ENCODE assay signal across 8 cellular contexts in genomic region chr5:69369369-69370121, GRCh38. TPM values are rescaled to one million over a fixed set of nuclear protein-coding genes. Genes with fewer than 3 reads are reported as not detected.
DNase-seq lines count a peak whose midpoint lies in the region; ATAC-seq and TF ChIP-seq lines count a peak whose summit lies in the region.

Gene AK6, minus strand, starts transcription at chr5:69369520. Its CDS starts 30 bp downstream, at chr5:69369490.
Gene RAD17, plus strand, starts transcription at chr5:69369818. Its CDS starts 2,391 bp downstream, at chr5:69372209.
Gene TAF9, minus strand, starts transcription at chr5:69369520. Its CDS starts 3,783 bp downstream, at chr5:69365737.

- H3K9ac ChIP-seq in BLaER1 treated with 17β-estradiol and CSF1 and Interleukin-3, amounts not matched to agents 10 nM and 100 nM = peak within 1 kb of the TSS; percentile 96 to 99 (median 98)

- TF ChIP-seq CTCF in left lung (IDR thresholded peaks at IDR 0.05) = no peak

- peak within 1 kb of the TSS; percentile 97 to 100 (median 99) for H3K27ac ChIP-seq in BLaER1 treated with 17β-estradiol and CSF1 and Interleukin-3, amounts not matched to agents 10 nM and 100 nM
- peak within 1 kb of the TSS; percentile 96 to 97 for H3K27ac ChIP-seq in left lung

- H3K4me1 ChIP-seq in BLaER1 treated with 17β-estradiol and CSF1 and Interleukin-3, amounts not matched to agents 10 nM and 100 nM = peaks cover 22 to 49% (median 39%) of the 10 kb centered on the region in 10 experiments
- H3K4me1 ChIP-seq in left lung = peaks cover 12 to 35% of the 10 kb centered on the region in 2 donors

- intact Hi-C loops in dendritic cell treated with granulocyte-macrophage colony-stimulating factor and Interleukin-4, amounts not matched to agents 40 ng/mL and 50 ng/mL, for 4 days (cut with micrococcal nuclease) = loop anchor here (5.0 kb wide), 1 partner anchor 152 kb away; a partner anchor contains a TSS
- intact Hi-C loops in left lung (cut with DNase I) = no loop called here

- H3K4me3 ChIP-seq in BLaER1 treated with 17β-estradiol and CSF1 and Interleukin-3, amounts not matched to agents 10 nM and 100 nM = peak within 1 kb of the TSS; percentile 69 to 97 (median 82)
- H3K4me3 ChIP-seq in left lung = peak within 1 kb of the TSS; percentile 72 to 78

- no peaks in the 10 kb centered on the region for H3K9me3 ChIP-seq in BLaER1 treated with 17β-estradiol and CSF1 and Interleukin-3, amounts not matched to agents 10 nM and 100 nM (replicated peaks in 1 of 11)
- H3K9me3 ChIP-seq in left lung = no peaks in the 10 kb centered on the region

- H3K9me3 Mint-ChIP-seq in dendritic cell treated with granulocyte-macrophage colony-stimulating factor and Interleukin-4, amounts not matched to agents 40 ng/mL and 50 ng/mL, for 4 days = no peaks in the 10 kb centered on the region

- peak within 1 kb of the TSS; percentile 91 for H3K4me3 Mint-ChIP-seq in dendritic cell treated with granulocyte-macrophage colony-stimulating factor and Interleukin-4, amounts not matched to agents 40 ng/mL and 50 ng/mL, for 4 days

- peak within 1 kb of the TSS; percentile 80 to 98 (median 92) for H3K4me2 ChIP-seq in BLaER1 treated with 17β-estradiol and CSF1 and Interleukin-3, amounts not matched to agents 10 nM and 100 nM

- H3K36me3 Mint-ChIP-seq in dendritic cell treated with granulocyte-macrophage colony-stimulating factor and Interleukin-4, amounts not matched to agents 40 ng/mL and 50 ng/mL, for 4 days (ENCODE audit: low read depth) = peaks cover 40% of the 10 kb centered on the region

- H3K36me3 ChIP-seq in BLaER1 treated with 17β-estradiol and CSF1 and Interleukin-3, amounts not matched to agents 10 nM and 100 nM = peaks cover 28 to 53% (median 39%) of the 10 kb centered on the region in 11 experiments
- H3K36me3 ChIP-seq in left lung = peaks cover 0 to 33% of the 10 kb centered on the region in 2 donors

- H3K27me3 Mint-ChIP-seq in dendritic cell treated with granulocyte-macrophage colony-stimulating factor and Interleukin-4, amounts not matched to agents 40 ng/mL and 50 ng/mL, for 4 days = no peaks in the 10 kb centered on the region

- ATAC-seq in GM19351 (IDR thresholded peaks at IDR 0.05; ENCODE audit: unreplicated experiment) (peak; percentile 89), HG03521 (IDR thresholded peaks at IDR 0.05; ENCODE audit: unreplicated experiment) (peak; percentile 90), left lung (peak; percentile 99)

- peaks cover 18 to 42% (median 35%) of the 10 kb centered on the region in 11 experiments; a peak in 19 of 22 replicates for H4K20me1 ChIP-seq in BLaER1 treated with 17β-estradiol and CSF1 and Interleukin-3, amounts not matched to agents 10 nM and 100 nM

- H3K4me1 Mint-ChIP-seq in dendritic cell treated with granulocyte-macrophage colony-stimulating factor and Interleukin-4, amounts not matched to agents 40 ng/mL and 50 ng/mL, for 4 days (ENCODE audit: low read depth) = peaks cover 14% of the 10 kb centered on the region

- no peaks in the 10 kb centered on the region for H3K27me3 ChIP-seq in BLaER1 treated with 17β-estradiol and CSF1 and Interleukin-3, amounts not matched to agents 10 nM and 100 nM
- no peaks in the 10 kb centered on the region for H3K27me3 ChIP-seq in left lung

- H3K27ac Mint-ChIP-seq in dendritic cell treated with granulocyte-macrophage colony-stimulating factor and Interleukin-4, amounts not matched to agents 40 ng/mL and 50 ng/mL, for 4 days = peak within 1 kb of the TSS; percentile 96

- DNase-seq in NCI-H748 (lab: John Stamatoyannopoulos, UW; ENCODE audit: unreplicated experiment) = peak; percentile 95
- peak; percentile 88 to 92 for DNase-seq in activated CD4-positive, alpha-beta T cell treated with anti-CD3 and anti-CD28 coated beads, Interleukin-2, amount 50 U/mL, for 24 hours (ENCODE audit: low read depth in 1 of 2, low spot score in 1 of 2)
- DNase-seq in left lung = peak; percentile 95 to 98
- peak; percentile 82 to 84 for DNase-seq in stimulated activated CD4-positive, alpha-beta T cell treated with anti-CD3 and anti-CD28 coated beads, Interleukin-2, amount 100 ng/mL, for 48 hours

RNA-seq across cellular contexts. Expression of gene AK6, which starts in this region (rescaled TPM):
- total RNA-seq in left lung = 10 to 100 TPM; 31.1 to 40.0 TPM

RNA-seq across cellular contexts. Expression of gene RAD17, which starts in this region (rescaled TPM):
- total RNA-seq in left lung = 10 to 100 TPM; 18.7 to 19.2 TPM

RNA-seq across cellular contexts. Expression of gene TAF9, which starts in this region (rescaled TPM):
- 10 to 100 TPM; 39.1 to 40.6 TPM for total RNA-seq in left lung

Comparison
In these comparisons a context has a peak if more than half of its experiments do, and no peak if none do; other contexts are left out.
1. Peak in every context shown above with its lines: DNase-seq, ATAC-seq, H3K4me3 ChIP-seq and H3K27ac ChIP-seq.